18 cellular contexts compared by ENCODE assay signal in the genomic region with DNA sequence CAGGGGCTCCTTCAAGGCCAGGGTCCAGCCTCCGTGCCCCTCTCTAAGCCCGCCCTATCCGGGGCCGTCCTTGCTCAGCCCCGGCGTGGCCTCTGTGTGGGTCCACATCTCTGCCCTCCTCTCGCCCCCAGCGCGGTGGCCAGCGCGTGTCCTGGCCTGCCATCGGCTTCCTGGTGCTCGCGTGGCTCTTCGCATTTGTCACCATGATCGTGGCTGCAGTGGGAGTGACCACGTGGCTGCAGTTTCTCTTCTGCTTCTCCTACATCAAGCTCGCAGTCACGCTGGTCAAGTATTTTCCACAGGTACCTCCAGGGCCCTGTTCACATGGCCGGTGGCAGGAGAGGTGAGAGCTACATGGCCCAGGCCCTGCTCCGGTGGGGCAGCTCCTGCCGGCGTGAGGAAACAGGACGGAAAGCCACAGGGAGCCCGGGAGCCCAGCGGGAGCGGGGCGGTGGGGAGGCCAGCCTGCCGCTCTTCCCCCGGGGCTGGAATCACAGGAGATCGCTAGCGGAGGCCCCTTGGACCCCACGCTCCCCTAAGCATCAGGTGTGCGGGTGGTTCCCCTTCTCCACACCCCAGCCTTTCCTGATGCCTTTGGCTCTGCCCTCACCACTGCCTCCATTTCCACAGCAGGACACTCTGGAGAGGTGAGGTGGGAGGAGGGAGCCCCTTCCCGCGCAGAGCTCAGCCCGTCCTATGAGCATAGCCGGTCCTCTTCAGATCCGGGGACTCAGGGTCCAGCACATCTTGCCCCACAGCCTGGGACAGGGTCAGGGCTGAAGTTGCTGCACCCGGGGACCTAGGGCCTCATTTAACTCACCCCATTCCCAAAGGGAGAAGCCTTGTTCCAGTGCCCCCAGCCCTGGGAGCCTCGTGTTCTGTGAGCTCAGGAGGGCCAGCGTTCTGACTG. TPM values are rescaled to one million over a fixed set of nuclear protein-coding genes. Genes with fewer than 3 reads are reported as not detected.
A peak's percentile ranks its signal among the peaks of the same experiment; 100 is the strongest.
DNase-seq lines count a peak whose midpoint lies in the region; ATAC-seq and TF ChIP-seq lines count a peak whose summit lies in the region.
"Had no signal": no experiment of that assay in that cellular context is flagged by ENCODE, and none has a peak within 500 bp of the region (broad histone marks: within the 10 kb centered on the region; RNA-seq: fewer than 3 reads in every experiment).

No MANE protein-coding gene starts in this region.

- H3K4me1 Mint-ChIP-seq in activated naive CD4-positive, alpha-beta T cell treated with anti-CD3 and anti-CD28 coated beads, Interleukin-2, amount 10 ng/mL, durations not matched to agents 7 days and 5 days, result no peaks in the 10 kb centered on the region
- H3K4me1 Mint-ChIP-seq in memory B cell, result peaks cover 9% of the 10 kb centered on the region
- H3K4me1 Mint-ChIP-seq: CD4-positive, CD25-positive, alpha-beta regulatory T cell had no signal

- no peaks in the 10 kb centered on the region for H3K27me3 Mint-ChIP-seq in activated naive CD4-positive, alpha-beta T cell treated with anti-CD3 and anti-CD28 coated beads, Interleukin-2, amount 10 ng/mL, durations not matched to agents 7 days and 5 days
- no peaks in the 10 kb centered on the region for H3K27me3 Mint-ChIP-seq in memory B cell
- H3K27me3 Mint-ChIP-seq: CD4-positive, CD25-positive, alpha-beta regulatory T cell had no signal

- H3K36me3 ChIP-seq in adrenal gland (replicated peaks in 1 of 2) (peaks cover 0 to 11% of the 10 kb centered on the region in 2 donors), testis (ENCODE audit: low read depth, missing control alignments) (no peaks in the 10 kb centered on the region), body of pancreas (replicated peaks in 1 of 2; ENCODE audit: insufficient read depth in 1 of 2, low read depth in 2 of 2) (peaks cover 2% of the 10 kb centered on the region in 2 donors)

- no peaks in the 10 kb centered on the region for H3K27me3 ChIP-seq in adrenal gland
- no peaks in the 10 kb centered on the region for H3K27me3 ChIP-seq in testis
- no peaks in the 10 kb centered on the region for H3K27me3 ChIP-seq in body of pancreas
- H3K27me3 ChIP-seq: Peyer's patch had no signal

- peak overlapping the region; percentile 19 for H3K27ac Mint-ChIP-seq in activated naive CD4-positive, alpha-beta T cell treated with anti-CD3 and anti-CD28 coated beads, Interleukin-2, amount 10 ng/mL, durations not matched to agents 7 days and 5 days
- peak overlapping the region; percentile 31 for H3K27ac Mint-ChIP-seq in memory B cell
- H3K27ac Mint-ChIP-seq: activated CD8-positive, alpha-beta T cell treated with anti-CD3 and anti-CD28 coated beads, Interleukin-2, amount 10 ng/mL, durations not matched to agents 7 days and 5 days; CD4-positive, CD25-positive, alpha-beta regulatory T cell had no signal

- peaks cover 2% of the 10 kb centered on the region for H3K36me3 Mint-ChIP-seq in activated naive CD4-positive, alpha-beta T cell treated with anti-CD3 and anti-CD28 coated beads, Interleukin-2, amount 10 ng/mL, durations not matched to agents 7 days and 5 days
- H3K36me3 Mint-ChIP-seq in memory B cell, result peaks cover 8% of the 10 kb centered on the region
- H3K36me3 Mint-ChIP-seq: CD4-positive, CD25-positive, alpha-beta regulatory T cell had no signal

- ATAC-seq in memory B cell (ENCODE audit: low read depth), result peak; percentile 52
- no peak for ATAC-seq in body of pancreas
- ATAC-seq: activated CD8-positive, alpha-beta T cell treated with anti-CD3 and anti-CD28 coated beads, Interleukin-2, amount 10 ng/mL, durations not matched to agents 7 days and 5 days had no signal

- H3K27ac ChIP-seq in adrenal gland (peak overlapping the region; percentile 22 to 94 (median 89)), testis (peak overlapping the region; percentile 56 to 82), body of pancreas (no peak overlapping the region)
- H3K27ac ChIP-seq: WERI-Rb-1 had no signal

- H3K4me3 Mint-ChIP-seq in activated naive CD4-positive, alpha-beta T cell treated with anti-CD3 and anti-CD28 coated beads, Interleukin-2, amount 10 ng/mL, durations not matched to agents 7 days and 5 days, result no peak overlapping the region
- no peak overlapping the region for H3K4me3 Mint-ChIP-seq in memory B cell
- H3K4me3 Mint-ChIP-seq: activated CD8-positive, alpha-beta T cell treated with anti-CD3 and anti-CD28 coated beads, Interleukin-2, amount 10 ng/mL, durations not matched to agents 7 days and 5 days; CD4-positive, CD25-positive, alpha-beta regulatory T cell had no signal

- DNase-seq in activated naive CD4-positive, alpha-beta T cell treated with anti-CD3 and anti-CD28 coated beads, Interleukin-2, amount 10 ng/mL, durations not matched to agents 7 days and 5 days, result no peak
- no peak for DNase-seq in activated naive CD4-positive, alpha-beta T cell treated with anti-CD3 and anti-CD28 coated beads, Interleukin-2, amount 50 U/mL, for 16 hours
- DNase-seq in adrenal gland (peak in 1 of 7 donors; percentile 37), memory B cell (ENCODE audit: low spot score in 2 of 2) (no peak), testis (no peak), body of pancreas (no peak)
- DNase-seq in stimulated activated CD4-positive, alpha-beta T cell treated with anti-CD3 and anti-CD28 coated beads, Interleukin-2, amount 100 ng/mL, for 48 hours, result no peak
- DNase-seq in activated CD4-positive, alpha-beta T cell treated with anti-CD3 and anti-CD28 coated beads, Interleukin-2, amount 50 U/mL, for 48 hours, result no peak
- DNase-seq: activated CD8-positive, alpha-beta T cell treated with anti-CD3 and anti-CD28 coated beads, Interleukin-2, amount 10 ng/mL, durations not matched to agents 7 days and 5 days; activated effector memory CD4-positive, alpha-beta T cell treated with Interleukin-2 at 50 U/mL for 16 hours; aorta; CD4-positive, CD25-positive, alpha-beta regulatory T cell; NCI-H2107; NCI-H748 treated with DMSO at 0.1 percent for 48 hours; Peyer's patch; stimulated activated CD4-positive, alpha-beta T cell treated with anti-CD3 and anti-CD28 coated beads, Interleukin-15, amount 100 ng/mL, for 24 hours; WERI-Rb-1 had no signal

- H3K4me3 ChIP-seq in adrenal gland (no peak overlapping the region), testis (no peak overlapping the region), body of pancreas (no peak overlapping the region)
- H3K4me3 ChIP-seq: Peyer's patch, prostate gland had no signal

- intact Hi-C loops in adrenal gland (cut with DNase I), result no loop called here
- intact Hi-C loops in testis (cut with DNase I; ENCODE audit: low total_unique reads), result no loop called here
- intact Hi-C loops in body of pancreas (cut with DNase I), result no loop called here

- CTCF ChIA-PET in activated naive CD4-positive, alpha-beta T cell treated with anti-CD3 and anti-CD28 coated beads, Interleukin-2, amount 10 ng/mL, durations not matched to agents 7 days and 5 days (lab: Charles Lee), result no interaction called here

- H3K9me3 Mint-ChIP-seq in activated naive CD4-positive, alpha-beta T cell treated with anti-CD3 and anti-CD28 coated beads, Interleukin-2, amount 10 ng/mL, durations not matched to agents 7 days and 5 days, result no peaks in the 10 kb centered on the region
- H3K9me3 Mint-ChIP-seq in memory B cell, result no peaks in the 10 kb centered on the region

- no peaks in the 10 kb centered on the region for H3K9me3 ChIP-seq in adrenal gland (replicated peaks in 1 of 3)
- H3K9me3 ChIP-seq in testis, result no peaks in the 10 kb centered on the region
- no peaks in the 10 kb centered on the region for H3K9me3 ChIP-seq in body of pancreas
- H3K9me3 ChIP-seq: Peyer's patch, prostate gland had no signal

- TF ChIP-seq POLR2A in adrenal gland (IDR thresholded peaks at IDR 0.05) (no peak), testis (IDR thresholded peaks at IDR 0.05) (no peak), body of pancreas (IDR thresholded peaks at IDR 0.05) (no peak)

- TF ChIP-seq CTCF in adrenal gland (IDR thresholded peaks at IDR 0.05) (no peak), testis (IDR thresholded peaks at IDR 0.05) (no peak), body of pancreas (IDR thresholded peaks at IDR 0.05) (no peak)

- 82 to 91% (median 86%) methylated on average over 30 to 42 of the region's 42 CpGs for WGBS in adrenal gland, 4 donors
- WGBS in testis, 2 donors, result 69 to 87% methylated on average over 20 to 42 of the region's 42 CpGs
- WGBS in body of pancreas, 2 donors, result 90 to 91% methylated on average over 35 to 40 of the region's 42 CpGs

- peaks cover 26 to 40% of the 10 kb centered on the region in 2 donors for H3K4me1 ChIP-seq in adrenal gland (replicated peaks in 1 of 2)
- peaks cover 51% of the 10 kb centered on the region for H3K4me1 ChIP-seq in testis
- H3K4me1 ChIP-seq in body of pancreas, result peaks cover 19% of the 10 kb centered on the region
- H3K4me1 ChIP-seq: prostate gland had no signal

RNA-seq across cellular contexts. Expression of gene TAX1BP3, which starts 10.2 kb away (rescaled TPM):
- total RNA-seq in adrenal gland, result 100 to 1,000 TPM; 105 to 311 (median 211) TPM
- 100 to 1,000 TPM in 1 of 3 donors, 10 to 100 TPM in 2; 32.1 to 100 (median 94.9) TPM for polyA plus RNA-seq in adrenal gland
- total RNA-seq in testis, result 100 to 1,000 TPM; 150 to 212 TPM
- polyA plus RNA-seq in testis (ENCODE audit: insufficient read depth, low read depth, low replicate concordance), result 93.6 TPM
- 10 to 100 TPM; 72.9 to 82.7 TPM for total RNA-seq in body of pancreas

RNA-seq across cellular contexts. Expression of gene EMC6, which starts 10.5 kb away (rescaled TPM):
- total RNA-seq in adrenal gland (10 to 100 TPM in 6 of 8 donors, 1 to 10 TPM in 2; 6.1 to 73.8 (median 40.6) TPM), testis (10 to 100 TPM; 39.0 to 46.5 TPM), body of pancreas (1 to 10 TPM; 5.9 to 8.3 TPM)
- polyA plus RNA-seq in adrenal gland (10 to 100 TPM; 44.2 to 89.4 (median 47.7) TPM), testis (ENCODE audit: insufficient read depth, low read depth, low replicate concordance) (74.1 TPM)

RNA-seq across cellular contexts. Expression of gene CTNS, which starts 21.6 kb away (rescaled TPM):
- 10 to 100 TPM; 17.5 to 74.8 (median 43.1) TPM for total RNA-seq in adrenal gland
- 10 to 100 TPM; 11.5 to 15.7 (median 13.8) TPM for polyA plus RNA-seq in adrenal gland
- total RNA-seq in testis, result 10 to 100 TPM; 43.8 to 57.3 TPM
- 50.4 TPM for polyA plus RNA-seq in testis (ENCODE audit: insufficient read depth, low read depth, low replicate concordance)
- total RNA-seq in body of pancreas, result 10 to 100 TPM; 15.8 to 29.3 TPM

RNA-seq across cellular contexts. Expression of gene SHPK, which starts 22.1 kb away (rescaled TPM):
- total RNA-seq in adrenal gland (10 to 100 TPM; 12.0 to 27.4 (median 19.6) TPM), testis (10 to 100 TPM; 23.6 to 33.8 TPM), body of pancreas (10 to 100 TPM; 10.4 to 15.2 TPM)
- polyA plus RNA-seq in adrenal gland (10 to 100 TPM in 1 of 3 donors, 1 to 10 TPM in 2; 8.8 to 13.3 (median 9.1) TPM), testis (ENCODE audit: insufficient read depth, low read depth, low replicate concordance) (9.0 TPM)

RNA-seq across cellular contexts. Expression of gene P2RX5, which starts 37.8 kb away (rescaled TPM):
- total RNA-seq in adrenal gland (1 to 10 TPM in 5 of 8 donors, under 1 TPM in 3; 0.25 to 2.8 (median 1.2) TPM), testis (1 to 10 TPM; 2.0 to 3.0 TPM), body of pancreas (under 1 TPM; 0.52 to 0.99 TPM)
- polyA plus RNA-seq in adrenal gland (1 to 10 TPM in 1 of 3 donors, under 1 TPM in 2; 0.59 to 2.0 (median 0.88) TPM), testis (ENCODE audit: insufficient read depth, low read depth, low replicate concordance) (3.7 TPM)

Comparison
In these comparisons a context has a peak if more than half of its experiments do, and no peak if none do; other contexts are left out.
1. H3K27ac ChIP-seq: peak in adrenal gland (5 of 5) and testis (2 of 2); none in body of pancreas (0 of 4).